Comparison of ENCODE assay signal across 8 cellular contexts in genomic region chr11:64317325-64317960, GRCh38. TPM values are rescaled to one million over a fixed set of nuclear protein-coding genes. Genes with fewer than 3 reads are reported as not detected.
DNase-seq lines count a peak whose midpoint lies in the region; ATAC-seq and TF ChIP-seq lines count a peak whose summit lies in the region.

Gene TRMT112, minus strand, starts transcription at chr11:64317559. Its CDS starts 33 bp downstream, at chr11:64317526.

- no peaks in the 10 kb centered on the region for H3K9me3 Mint-ChIP-seq in activated T-cell treated with anti-CD3 and anti-CD28 coated beads, Interleukin-2, amount 50 U/mL, for 4 hours

- H3K27ac ChIP-seq in Panc1 (ENCODE audit: low read length) (peak within 1 kb of the TSS; percentile 100), esophagus (ENCODE audit: low read depth in 2 of 2, low read length in 1 of 2) (peak within 1 kb of the TSS; percentile 84 to 99), muscle layer of colon (ENCODE audit: low read depth, low read length) (peak within 1 kb of the TSS; percentile 99)

- DNase-seq in DMS153 (lab: John Stamatoyannopoulos, UW) = peak; percentile 98
- peak; percentile 96 for DNase-seq in KG1 (lab: John Stamatoyannopoulos, UW)
- peak; percentile 97 for DNase-seq in Panc1 (ENCODE audit: low read depth, low spot score)
- DNase-seq in activated T-cell treated with anti-CD3 and anti-CD28 coated beads, Interleukin-2, amount 50 U/mL, for 4 hours = peak; percentile 89
- DNase-seq in stimulated activated CD8-positive, alpha-beta memory T cell treated with anti-CD3 and anti-CD28 coated beads, Interleukin-7, amount 100 ng/mL, for 4 hours (ENCODE audit: low read depth in 2 of 2) = peak; percentile 92 to 98

- peak within 1 kb of the TSS; percentile 93 for H3K9ac ChIP-seq in muscle layer of colon (ENCODE audit: low read length)

- intact Hi-C loops in Panc1 (cut with micrococcal nuclease; ENCODE audit: unreplicated experiment) = no loop called here

- H3K27me3 Mint-ChIP-seq in activated T-cell treated with anti-CD3 and anti-CD28 coated beads, Interleukin-2, amount 50 U/mL, for 4 hours (ENCODE audit: low read depth) = no peaks in the 10 kb centered on the region

- CTCF ChIA-PET in Panc1 (lab: Charles Lee) = interaction anchor here (0.6 to 2.3 kb wide), 16 partner anchors 13 to 76 kb away, joined by 3 to 21 read pairs (median 4); partner anchors contain the start of genes CATSPERZ, FKBP2 and GPR137

- peak within 1 kb of the TSS; percentile 94 for H3K4me3 Mint-ChIP-seq in activated T-cell treated with anti-CD3 and anti-CD28 coated beads, Interleukin-2, amount 50 U/mL, for 4 hours

- no TSS peak for BruUV-seq in Panc1 (replicated peaks; lab: Mats Ljungman, UMichigan)

- POLR2A ChIA-PET in Panc1 (lab: Charles Lee) = interaction anchor here (0.5 to 2.0 kb wide), 12 partner anchors 11 to 48 kb away, joined by 3 to 12 read pairs (median 4); partner anchors contain the start of genes BAD and ESRRA

- H3K36me3 ChIP-seq in Panc1 (ENCODE audit: control insufficient read depth, insufficient read depth, low read length) = peaks cover 2% of the 10 kb centered on the region; the same call in 1 of the 2 replicates
- peaks cover 0 to 25% of the 10 kb centered on the region in 2 donors for H3K36me3 ChIP-seq in esophagus (ENCODE audit: control insufficient read depth in 2 of 2, insufficient read depth in 2 of 2, low read length in 1 of 2)
- peaks cover 9% of the 10 kb centered on the region for H3K36me3 ChIP-seq in muscle layer of colon (ENCODE audit: insufficient read depth, low read length)

- peaks cover 17% of the 10 kb centered on the region for H3K36me3 Mint-ChIP-seq in activated T-cell treated with anti-CD3 and anti-CD28 coated beads, Interleukin-2, amount 50 U/mL, for 4 hours (ENCODE audit: insufficient read depth)

- ATAC-seq in GM21619 (IDR thresholded peaks at IDR 0.05; ENCODE audit: unreplicated experiment) (peak; percentile 53), Panc1 (peak; percentile 89)
- ATAC-seq in activated T-cell treated with anti-CD3 and anti-CD28 coated beads, Interleukin-2, amount 50 U/mL, for 4 hours = peak; percentile 83

- no peak for TF ChIP-seq CTCF in Panc1 (IDR thresholded peaks at IDR 0.05)

- H3K27me3 ChIP-seq in Panc1 (ENCODE audit: control insufficient read depth, insufficient read depth, low read length) (no peaks in the 10 kb centered on the region), esophagus (ENCODE audit: control insufficient read depth in 1 of 2, insufficient read depth in 2 of 2, low read length in 2 of 2) (no peaks in the 10 kb centered on the region), muscle layer of colon (ENCODE audit: control insufficient read depth in 1 of 2, insufficient read depth in 2 of 2, low read length in 2 of 2) (no peaks in the 10 kb centered on the region)

- 0 to 1% methylated on average over 43 of the region's 43 CpGs for WGBS in esophagus, 2 donors

- no peaks in the 10 kb centered on the region for H3K9me3 ChIP-seq in Panc1 (ENCODE audit: control insufficient read depth, insufficient read depth, low read depth, low read length)
- no peaks in the 10 kb centered on the region for H3K9me3 ChIP-seq in esophagus (ENCODE audit: control insufficient read depth in 2 of 2, insufficient read depth in 1 of 2, low read depth in 1 of 2, low read length in 1 of 2)
- H3K9me3 ChIP-seq in muscle layer of colon (ENCODE audit: low read length) = no peaks in the 10 kb centered on the region

- H3K4me3 ChIP-seq in Panc1 (ENCODE audit: low read depth in 2 of 2, low read length in 2 of 2) = peak within 1 kb of the TSS; percentile 74 to 77
- H3K4me3 ChIP-seq in esophagus (ENCODE audit: low read depth in 1 of 2, low read length in 2 of 2) = peak within 1 kb of the TSS; percentile 62 to 76
- H3K4me3 ChIP-seq in muscle layer of colon (ENCODE audit: low read depth in 1 of 2, low read length in 2 of 2) = peak within 1 kb of the TSS; percentile 92 to 98

- H3K4me1 Mint-ChIP-seq in activated T-cell treated with anti-CD3 and anti-CD28 coated beads, Interleukin-2, amount 50 U/mL, for 4 hours (ENCODE audit: low read depth) = peaks cover 24% of the 10 kb centered on the region

- H3K4me1 ChIP-seq in Panc1 (ENCODE audit: control insufficient read depth, insufficient read depth, low read length) = peaks cover 43% of the 10 kb centered on the region
- H3K4me1 ChIP-seq in esophagus (ENCODE audit: control insufficient read depth in 2 of 2, insufficient read depth in 2 of 2, low read length in 1 of 2) = peaks cover 0 to 20% of the 10 kb centered on the region in 2 donors
- peaks cover 17% of the 10 kb centered on the region for H3K4me1 ChIP-seq in muscle layer of colon (ENCODE audit: insufficient read depth, low read length)

- in situ Hi-C loops in Panc1 (cut with HindIII; ENCODE audit: low pct_unique_long_range_greater_than_20kb, low sequenced_read_pairs) = no loop called here

RNA-seq across cellular contexts. Expression of gene TRMT112, which starts in this region (rescaled TPM):
- 341 TPM for total RNA-seq in Panc1 (2021; ENCODE audit: unreplicated experiment)
- 654 TPM for polyA plus RNA-seq in Panc1 (2012; ENCODE audit: insufficient read length)
- total RNA-seq in activated T-cell treated with anti-CD3 and anti-CD28 coated beads, Interleukin-2, amount 50 U/mL, for 4 hours = 100 to 1,000 TPM; 432 to 461 (median 438) TPM
- 100 to 1,000 TPM; 201 to 211 TPM for polyA plus RNA-seq in esophagus

Comparison
In these comparisons a context has a peak if more than half of its experiments do, and no peak if none do; other contexts are left out.
1. Peak in every context shown above with its lines: DNase-seq, ATAC-seq, H3K4me3 ChIP-seq and H3K27ac ChIP-seq.